Comparison of ENCODE assay signal across 12 cellular contexts in the genomic region with DNA sequence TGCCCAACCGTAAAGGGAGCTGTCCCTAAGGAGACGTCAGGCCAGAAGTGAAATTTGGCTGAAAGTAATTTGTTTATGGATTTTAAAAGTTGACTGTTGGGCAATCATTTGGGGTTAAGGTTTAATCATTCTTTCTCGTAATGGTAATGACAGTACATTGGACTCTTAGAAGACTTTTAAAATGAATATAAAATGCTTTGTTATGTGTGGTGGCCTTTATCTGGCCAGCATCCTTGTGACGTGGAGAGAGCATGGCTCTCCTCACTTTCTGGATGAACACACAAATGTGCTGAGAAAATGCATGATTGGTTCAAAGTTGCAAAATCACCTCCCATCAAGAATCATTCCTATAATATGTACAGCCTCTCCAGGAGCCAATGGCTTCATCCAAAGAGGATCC.
DNase-seq lines count a peak whose midpoint lies in the region; ATAC-seq and TF ChIP-seq lines count a peak whose summit lies in the region.
"Had no signal": no experiment of that assay in that cellular context is flagged by ENCODE, and none has a peak within 500 bp of the region (broad histone marks: within the 10 kb centered on the region; RNA-seq: fewer than 3 reads in every experiment).

No MANE protein-coding gene starts in this region.

- TF ChIP-seq EP300 in SK-N-SH (IDR thresholded peaks at IDR 0.05; ENCODE audit: borderline replicate concordance in 1 of 2, low read depth in 1 of 2, low read length in 1 of 2) (no peak), transverse colon (IDR thresholded peaks at IDR 0.05; ENCODE audit: low read depth) (no peak)

- H3K4me1 Mint-ChIP-seq in endothelial cell (ENCODE audit: unreplicated experiment), result peaks cover 51% of the 10 kb centered on the region

- H3K4me3 Mint-ChIP-seq in endothelial cell (ENCODE audit: unreplicated experiment), result no peak overlapping the region
- H3K4me3 Mint-ChIP-seq: activated CD8-positive, alpha-beta memory T cell treated with anti-CD3 and anti-CD28 coated beads, Interleukin-2, amount 10 ng/mL, durations not matched to agents 7 days and 5 days had no signal

- H3K4me2 ChIP-seq in SK-N-SH, result no peak overlapping the region

- CTCF ChIA-PET in SK-N-SH (lab: Yijun Ruan, JAX), result interaction anchor here (0.6 kb wide), 1 partner anchor 84 kb away, joined by 3 read pairs; no protein-coding TSS in a partner anchor

- no peak overlapping the region for H3K27ac Mint-ChIP-seq in endothelial cell (ENCODE audit: unreplicated experiment)
- H3K27ac Mint-ChIP-seq: activated CD8-positive, alpha-beta memory T cell treated with anti-CD3 and anti-CD28 coated beads, Interleukin-2, amount 10 ng/mL, durations not matched to agents 7 days and 5 days; activated naive CD4-positive, alpha-beta T cell treated with anti-CD3 and anti-CD28 coated beads, Interleukin-2, amount 50 U/mL, for 72 hours had no signal

- no peaks in the 10 kb centered on the region for H3K79me2 ChIP-seq in SK-N-SH (ENCODE audit: insufficient read depth)

- POLR2A ChIA-PET in SK-N-SH (lab: Yijun Ruan, JAX), result no interaction called here

- H3K9me3 ChIP-seq in SK-N-SH, result no peaks in the 10 kb centered on the region
- no peaks in the 10 kb centered on the region for H3K9me3 ChIP-seq in esophagus (ENCODE audit: control insufficient read depth in 2 of 2, insufficient read depth in 1 of 2, low read depth in 1 of 2, low read length in 1 of 2)
- H3K9me3 ChIP-seq in transverse colon, result no peaks in the 10 kb centered on the region

- TF ChIP-seq CTCF in SK-N-SH (IDR thresholded peaks at IDR 0.05) (no peak), transverse colon (IDR thresholded peaks at IDR 0.05) (no peak), endothelial cell (IDR thresholded peaks at IDR 0.05; ENCODE audit: unreplicated experiment) (no peak)

- intact Hi-C loops in transverse colon (cut with DNase I; ENCODE audit: low total_unique reads), result no loop called here

- in situ Hi-C loops in transverse colon (cut with MboI; ENCODE audit: low pct_ligation_motif_present in 1 of 4, low pct_unique_long_range_greater_than_20kb in 1 of 4, low sequenced_read_pairs in 3 of 4), result no loop called here

- peaks cover 16% of the 10 kb centered on the region for H3K36me3 Mint-ChIP-seq in endothelial cell (ENCODE audit: low read depth, unreplicated experiment)

- no peak for DNase-seq in SK-N-SH
- DNase-seq in mucosa of gallbladder (ENCODE audit: low spot score), result peak; percentile 44
- DNase-seq in transverse colon, result no peak
- DNase-seq in activated T-cell treated with anti-CD3 and anti-CD28 coated beads for 4 hours, result no peak
- no peak for DNase-seq in substantia nigra (lab: John Stamatoyannopoulos, UW)
- no peak for DNase-seq in endothelial cell (ENCODE audit: low spot score)
- DNase-seq: activated CD8-positive, alpha-beta memory T cell treated with anti-CD3 and anti-CD28 coated beads, Interleukin-2, amount 10 ng/mL, durations not matched to agents 7 days and 5 days; foreskin fibroblast had no signal

- H3K27me3 ChIP-seq in SK-N-SH (ENCODE audit: insufficient read depth) (no peaks in the 10 kb centered on the region), esophagus (ENCODE audit: control insufficient read depth in 1 of 2, insufficient read depth in 2 of 2, low read length in 2 of 2) (no peaks in the 10 kb centered on the region), transverse colon (no peaks in the 10 kb centered on the region)

- no peak overlapping the region for H3K9ac ChIP-seq in SK-N-SH

- no peaks in the 10 kb centered on the region for H3K27me3 Mint-ChIP-seq in endothelial cell (ENCODE audit: unreplicated experiment)

- H3K9me3 Mint-ChIP-seq in endothelial cell (ENCODE audit: unreplicated experiment), result no peaks in the 10 kb centered on the region
- H3K9me3 Mint-ChIP-seq: activated naive CD4-positive, alpha-beta T cell treated with anti-CD3 and anti-CD28 coated beads, Interleukin-2, amount 50 U/mL, for 72 hours had no signal

- peak overlapping the region; percentile 52 to 80; a peak in 3 of 4 replicates for H3K27ac ChIP-seq in SK-N-SH (ENCODE audit: low read depth in 2 of 2, low read length in 1 of 2)
- H3K27ac ChIP-seq in esophagus (ENCODE audit: low read depth in 2 of 2, low read length in 1 of 2), result peak overlapping the region; percentile 72 to 73
- H3K27ac ChIP-seq in transverse colon, result peak overlapping the region; percentile 53 to 58 (median 56)
- H3K27ac ChIP-seq in substantia nigra (ENCODE audit: low read depth, low read length, poor library complexity, severe bottlenecking), result no peak overlapping the region
- H3K27ac ChIP-seq: 22Rv1 had no signal

- H3K4me3 ChIP-seq in SK-N-SH (ENCODE audit: low read depth in 2 of 2, low read length in 1 of 2) (no peak overlapping the region), esophagus (ENCODE audit: low read depth in 1 of 2, low read length in 2 of 2) (no peak overlapping the region), transverse colon (no peak overlapping the region)

- peaks cover 31 to 51% of the 10 kb centered on the region in 2 experiments for H3K4me1 ChIP-seq in SK-N-SH (ENCODE audit: control insufficient read depth in 1 of 2, insufficient read depth in 2 of 2, low read depth in 1 of 2, low read length in 1 of 2)
- H3K4me1 ChIP-seq in esophagus (ENCODE audit: control insufficient read depth in 2 of 2, insufficient read depth in 2 of 2, low read length in 1 of 2), result peaks cover 9% of the 10 kb centered on the region in 2 donors
- H3K4me1 ChIP-seq in transverse colon, result peaks cover 40 to 80% (median 47%) of the 10 kb centered on the region in 4 donors

- no peak for ATAC-seq in SK-N-SH treated with all-trans-retinoic acid at 6 μM for 48 hours
- ATAC-seq: activated CD8-positive, alpha-beta memory T cell treated with anti-CD3 and anti-CD28 coated beads, Interleukin-2, amount 10 ng/mL, durations not matched to agents 7 days and 5 days; activated naive CD4-positive, alpha-beta T cell treated with anti-CD3 and anti-CD28 coated beads, Interleukin-2, amount 50 U/mL, for 72 hours had no signal

- no peaks in the 10 kb centered on the region for H4K20me1 ChIP-seq in SK-N-SH (ENCODE audit: insufficient read depth)

- no peak for TF ChIP-seq POLR2A in transverse colon (IDR thresholded peaks at IDR 0.05)

- H3K36me3 ChIP-seq in SK-N-SH (replicated peaks in 1 of 2; ENCODE audit: control insufficient read depth in 1 of 2, insufficient read depth in 2 of 2, low read length in 1 of 2), result peaks cover 0 to 3% of the 10 kb centered on the region in 2 experiments
- peaks cover 3 to 11% of the 10 kb centered on the region in 2 donors for H3K36me3 ChIP-seq in esophagus (ENCODE audit: control insufficient read depth in 2 of 2, insufficient read depth in 2 of 2, low read length in 1 of 2)
- no peaks in the 10 kb centered on the region for H3K36me3 ChIP-seq in transverse colon

- peaks cover 31% of the 10 kb centered on the region for H3F3A ChIP-seq in SK-N-SH (replicated peaks; ENCODE audit: insufficient read depth)

- no peaks in the 10 kb centered on the region for H3K9me2 ChIP-seq in SK-N-SH

- TF ChIP-seq RAD21 in SK-N-SH (IDR thresholded peaks at IDR 0.05; ENCODE audit: low read length), result no peak

- H2AFZ ChIP-seq in SK-N-SH (ENCODE audit: low read depth), result no peak overlapping the region

- WGBS in SK-N-SH (ENCODE audit: low lambda C conversion rate), result 91% methylated on average over 4 of the region's 4 CpGs
- WGBS in esophagus, 2 donors, result 66 to 67% methylated on average over 4 of the region's 4 CpGs
- 76 to 77% methylated on average over 4 of the region's 4 CpGs for WGBS in transverse colon (ENCODE audit: low coverage in 1 of 2), 2 donors

TF ChIP-seq in SK-N-SH, 30 proteins besides CTCF, POLR2A, EP300 and RAD21:
- TF ChIP-seq NRF1 (IDR thresholded peaks at IDR 0.05; ENCODE audit: low read depth, low read length) (no peak), EZH2phosphoT487 (IDR thresholded peaks at IDR 0.05; ENCODE audit: borderline replicate concordance, low read depth) (no peak)

TF ChIP-seq in SK-N-SH treated with all-trans-retinoic acid at 6 μM for 48 hours, 23 proteins besides CTCF, POLR2A, EP300 and RAD21:
- TF ChIP-seq, protein P1, sequence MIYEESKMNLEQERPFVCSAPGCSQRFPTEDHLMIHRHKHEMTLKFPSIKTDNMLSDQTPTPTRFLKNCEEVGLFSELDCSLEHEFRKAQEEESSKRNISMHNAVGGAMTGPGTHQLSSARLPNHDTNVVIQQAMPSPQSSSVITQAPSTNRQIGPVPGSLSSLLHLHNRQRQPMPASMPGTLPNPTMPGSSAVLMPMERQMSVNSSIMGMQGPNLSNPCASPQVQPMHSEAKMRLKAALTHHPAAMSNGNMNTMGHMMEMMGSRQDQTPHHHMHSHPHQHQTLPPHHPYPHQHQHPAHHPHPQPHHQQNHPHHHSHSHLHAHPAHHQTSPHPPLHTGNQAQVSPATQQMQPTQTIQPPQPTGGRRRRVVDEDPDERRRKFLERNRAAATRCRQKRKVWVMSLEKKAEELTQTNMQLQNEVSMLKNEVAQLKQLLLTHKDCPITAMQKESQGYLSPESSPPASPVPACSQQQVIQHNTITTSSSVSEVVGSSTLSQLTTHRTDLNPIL (CRISPR knock-in tag; IDR thresholded peaks at IDR 0.05; ENCODE audit: low read depth), result no peak
